In genomic region chr1:191629836-191630235, GRCh38 we compare ENCODE assay signal across 1 cellular context.
TF ChIP-seq lines count a peak whose summit lies in the region.

No MANE protein-coding gene starts in this region.

TF ChIP-seq in HCT116, 20 proteins besides CTCF, POLR2A, EP300 and RAD21 (continued from another document):
- no peak for TF ChIP-seq REST (IDR thresholded peaks at IDR 0.05; ENCODE audit: low read depth)
- TF ChIP-seq SRF (IDR thresholded peaks at IDR 0.05; ENCODE audit: low read depth) = no peak
- TF ChIP-seq ZFX (IDR thresholded peaks at IDR 0.05) = no peak
- no peak for TF ChIP-seq MAX (IDR thresholded peaks at IDR 0.05)
- TF ChIP-seq EGR1 (IDR thresholded peaks at IDR 0.05; ENCODE audit: low read depth) = no peak
- no peak for TF ChIP-seq TCF7L2 (IDR thresholded peaks at IDR 0.05; ENCODE audit: borderline replicate concordance, extremely low read depth, insufficient read depth, insufficient read length)
- no peak for TF ChIP-seq CEBPB (IDR thresholded peaks at IDR 0.05; ENCODE audit: low read depth)
- TF ChIP-seq EZH2 (IDR thresholded peaks at IDR 0.05) = no peak
